In genomic region chr6:147504848-147505247, GRCh38 we compare ENCODE assay signal across 33 cellular contexts.
"Had no signal": no experiment of that assay in that cellular context is flagged by ENCODE, and none has a peak within 500 bp of the region (broad histone marks: within the 10 kb centered on the region; RNA-seq: fewer than 3 reads in every experiment).

No MANE protein-coding gene starts in this region.

- DNase-seq: Karpas-422, Kasumi-1, MG63, MM.1S, MV-4-11, NCI-H1048, NCI-H1092, NCI-H1092 treated with DMSO at 0.1 percent for 48 hours, NCI-H1105, NCI-H1105 treated with DMSO at 0.1 percent for 48 hours, NCI-H1417 treated with DMSO at 0.1 percent for 48 hours, NCI-H1436, NCI-H1436 treated with DMSO at 0.1 percent for 48 hours, NCI-H146, NCI-H1694, NCI-H1694 treated with DMSO at 0.1 percent for 48 hours, NCI-H187, NCI-H187 treated with DMSO at 0.1 percent for 48 hours, NCI-H1930, NCI-H2029, NCI-H2029 treated with DMSO at 0.1 percent for 48 hours, NCI-H2081, NCI-H2081 treated with DMSO at 0.1 percent for 48 hours, NCI-H2107, NCI-H2171, NCI-H2171 treated with DMSO at 0.1 percent for 48 hours, NCI-H2227 treated with DMSO at 0.1 percent for 48 hours, NCI-H226, NCI-H345, NCI-H446, NCI-H446 treated with DMSO at 0.1 percent for 48 hours, NCI-H510A, NCI-H510A treated with DMSO at 0.1 percent for 48 hours had no signal

- H3K4me3 ChIP-seq: MG63 had no signal

- H3K36me3 ChIP-seq: MG63 had no signal

- H3K9me3 ChIP-seq: MG63 had no signal

- H3K27me3 ChIP-seq: MG63 had no signal
